In genomic region chr10:132130286-132131265, GRCh38 we compare ENCODE assay signal across 20 cellular contexts. TPM values are rescaled to one million over a fixed set of nuclear protein-coding genes. Genes with fewer than 3 reads are reported as not detected.
A peak's percentile ranks its signal among the peaks of the same experiment; 100 is the strongest.
DNase-seq lines count a peak whose midpoint lies in the region; ATAC-seq, FAIRE-seq and TF ChIP-seq lines count a peak whose summit lies in the region.
"Had no signal": no experiment of that assay in that cellular context is flagged by ENCODE, and none has a peak within 500 bp of the region (broad histone marks: within the 10 kb centered on the region; RNA-seq: fewer than 3 reads in every experiment).

No MANE protein-coding gene starts in this region.

- TF ChIP-seq EP300 in HepG2 (IDR thresholded peaks at IDR 0.05; ENCODE audit: low read depth in 2 of 2, low read length in 2 of 2) (no peak), HepG2 (CRISPR knock-in tag; IDR thresholded peaks at IDR 0.05; ENCODE audit: borderline replicate concordance) (no peak)

- CTCF ChIA-PET in HepG2 (lab: Yijun Ruan, JAX; ENCODE audit: low intra/inter-chr PET ratio, low total read pairs) = no interaction called here

- 40% methylated on average over 16 of the region's 24 CpGs for WGBS in HepG2 (ENCODE audit: low lambda C conversion rate)

- FAIRE-seq in HepG2 (lab: Jason Lieb, UNC) (no peak), GM19239 (lab: Jason Lieb, UNC) (no peak)
- FAIRE-seq: GM12892 had no signal

- H3K9me3 ChIP-seq in RWPE2 (ENCODE audit: severe bottlenecking) (no peaks in the 10 kb centered on the region), HepG2 (ENCODE audit: low read length) (no peaks in the 10 kb centered on the region)
- H3K9me3 ChIP-seq: Peyer's patch had no signal

- TF ChIP-seq CTCF in RWPE2 (IDR thresholded peaks at IDR 0.05; ENCODE audit: poor library complexity, severe bottlenecking) (no peak), HepG2 (CRISPR knock-in tag; IDR thresholded peaks at IDR 0.05) (no peak)

- H3K4me2 ChIP-seq in HepG2 (ENCODE audit: low read depth, low read length) = no peak overlapping the region

- no peak for TF ChIP-seq POLR2A in HepG2 (IDR thresholded peaks at IDR 0.05; ENCODE audit: insufficient read depth in 1 of 2, low read depth in 2 of 2, low read length in 2 of 2)

- in situ Hi-C loops in HepG2 (cut with HindIII; ENCODE audit: extremely low pct_ligation_motif_present, low pct_unique_long_range_greater_than_20kb) = no loop called here

- H3K27me3 ChIP-seq in RWPE2 (ENCODE audit: insufficient read depth, poor library complexity, severe bottlenecking) (no peaks in the 10 kb centered on the region), HepG2 (ENCODE audit: control insufficient read depth in 1 of 2, insufficient read depth in 2 of 2, low read length in 2 of 2) (peaks cover 7 to 50% of the 10 kb centered on the region in 2 experiments; a peak in 4 of 5 replicates)
- H3K27me3 ChIP-seq: Peyer's patch had no signal

- TF ChIP-seq RAD21 in HepG2 (CRISPR knock-in tag; IDR thresholded peaks at IDR 0.05) = no peak

- H4K20me1 ChIP-seq in HepG2 (ENCODE audit: insufficient read depth, low read length) = no peaks in the 10 kb centered on the region

- no peak overlapping the region for H2AFZ ChIP-seq in HepG2 (ENCODE audit: low read length)

- no TSS peak for BruUV-seq in HepG2 (replicated peaks; lab: Mats Ljungman, UMichigan)

- peak; percentile 4 for DNase-seq in COLO668 (lab: John Stamatoyannopoulos, UW; ENCODE audit: unreplicated experiment)
- DNase-seq in RWPE2 (ENCODE audit: low spot score) = peak; percentile 34
- DNase-seq in HepG2 (ENCODE audit: low spot score) = no peak
- DNase-seq in posterior cingulate gyrus = peak in 6 of 10 donors; percentile 3 to 66 (median 28)
- DNase-seq in GM19239 (ENCODE audit: insufficient read length, low spot score) = no peak
- no peak for DNase-seq in GDM1 (lab: John Stamatoyannopoulos, UW)
- DNase-seq in activated CD4-positive, alpha-beta T cell treated with anti-CD3 and anti-CD28 coated beads for 1 hour = no peak
- DNase-seq: CD4-positive, alpha-beta T cell; DMS153; NCI-H1105 treated with DMSO at 0.1 percent for 48 hours; NCI-H2081; NCI-H2171; NCI-H345; NCI-H524; NCI-H774; NK-92 treated with Interleukin-12 subunit alpha and Interleukin-12 subunit beta, amount 100 ng/mL, for 24 hours; Peyer's patch had no signal

- no peak overlapping the region for H3K27ac ChIP-seq in RWPE2 (ENCODE audit: poor library complexity, severe bottlenecking)
- H3K27ac ChIP-seq in HepG2 (ENCODE audit: extremely low read length, insufficient read depth, low read length) = no peak overlapping the region
- H3K27ac ChIP-seq: Peyer's patch had no signal

- POLR2A ChIA-PET in HepG2 (lab: Yijun Ruan, JAX) = no interaction called here

- ATAC-seq in RWPE2 (ENCODE audit: low read depth) = no peak
- no peak for ATAC-seq in HepG2

- H3K79me2 ChIP-seq in HepG2 (ENCODE audit: insufficient read depth, low read length) = no peaks in the 10 kb centered on the region

- H3K36me3 ChIP-seq in RWPE2 (ENCODE audit: low read depth) = no peaks in the 10 kb centered on the region
- no peaks in the 10 kb centered on the region for H3K36me3 ChIP-seq in HepG2 (replicated peaks in 1 of 2; ENCODE audit: control insufficient read depth in 1 of 2, insufficient read depth in 2 of 2, low read length in 2 of 2)
- H3K36me3 ChIP-seq: Peyer's patch had no signal

- H3K4me1 ChIP-seq in RWPE2 (ENCODE audit: insufficient read depth, poor library complexity, severe bottlenecking) (no peaks in the 10 kb centered on the region), HepG2 (ENCODE audit: insufficient read depth, low read length) (no peaks in the 10 kb centered on the region)
- H3K4me1 ChIP-seq: Peyer's patch had no signal

- intact Hi-C loops in HepG2 (cut with micrococcal nuclease; ENCODE audit: unreplicated experiment) = no loop called here
- intact Hi-C loops in posterior cingulate gyrus (cut with DNase I) = no loop called here

- H3K4me3 ChIP-seq in RWPE2 (ENCODE audit: severe bottlenecking) (no peak overlapping the region), HepG2 (replicated peaks in 1 of 3; ENCODE audit: insufficient read depth in 1 of 3, low read depth in 2 of 3, low read length in 3 of 3) (no peak overlapping the region)
- H3K4me3 ChIP-seq: Peyer's patch had no signal

- H3K9ac ChIP-seq in HepG2 (ENCODE audit: insufficient read depth, low read depth, low read length) = no peak overlapping the region

TF ChIP-seq in HepG2, 621 proteins besides CTCF, POLR2A, EP300 and RAD21:
- TF ChIP-seq NRL (CRISPR knock-in tag; IDR thresholded peaks at IDR 0.05; ENCODE audit: borderline replicate concordance) (no peak), CREB1 (IDR thresholded peaks at IDR 0.05) (peak; percentile 60), CREB1 (CRISPR knock-in tag; IDR thresholded peaks at IDR 0.05) (no peak)

RNA-seq across cellular contexts. Expression of gene DPYSL4, which starts 56.2 kb away (rescaled TPM):
- total RNA-seq in HepG2 (2016; rRNA removed; fragmentation: Illumina TruSeq; extraction: Trizol) = 0.38 and 0.84 TPM in 2 replicates
- total RNA-seq in HepG2 (2016; cell fraction: cytosol; rRNA removed; fragmentation: Illumina TruSeq; extraction: Trizol; ENCODE audit: low read depth) = 0.30 and 0.53 TPM in 2 replicates
- total RNA-seq in HepG2 (2016; cell fraction: insoluble cytoplasmic fraction; rRNA removed; fragmentation: Illumina TruSeq; extraction: Trizol) = 0.28 and 0.67 TPM in 2 replicates
- total RNA-seq in HepG2 (2016; cell fraction: membrane; rRNA removed; fragmentation: Illumina TruSeq; extraction: Trizol) = 0.65 and 0.72 TPM in 2 replicates
- 0.25 and 0.85 TPM in 2 replicates for total RNA-seq in HepG2 (2016; cell fraction: nucleus; rRNA removed; fragmentation: Illumina TruSeq; extraction: Trizol)
- 1.2 and 2.1 TPM in 2 replicates for polyA plus RNA-seq in HepG2 (2011; rRNA removed)
- polyA plus RNA-seq in HepG2 (2011; cell fraction: cytosol; rRNA removed) = 0.87 and 0.98 TPM in 2 replicates
- 6.5 and 9.7 TPM in 2 replicates for polyA plus RNA-seq in HepG2 (2011; cell fraction: nucleus; rRNA removed)
- polyA plus RNA-seq in HepG2 (2012) = 0.76 and 1.7 TPM in 2 replicates
- 0.43 and 0.57 TPM in 2 replicates for polyA plus RNA-seq in HepG2 (2016; cell fraction: cytosol; fragmentation: Illumina TruSeq; extraction: Trizol; ENCODE audit: low read depth)
- 0.42 and 0.70 TPM in 2 replicates for polyA plus RNA-seq in HepG2 (2016; cell fraction: insoluble cytoplasmic fraction; fragmentation: Illumina TruSeq; extraction: Trizol; ENCODE audit: low read depth)
- 0.53 and 0.62 TPM in 2 replicates for polyA plus RNA-seq in HepG2 (2016; cell fraction: membrane; fragmentation: Illumina TruSeq; extraction: Trizol; ENCODE audit: low read depth)
- polyA plus RNA-seq in HepG2 (2016; cell fraction: nucleus; fragmentation: Illumina TruSeq; extraction: Trizol; ENCODE audit: insufficient read depth, low read depth) = 1.1 and 1.7 TPM in 2 replicates
- polyA minus RNA-seq in HepG2 (2011; rRNA and poly(A)+ RNA removed; ENCODE audit: low replicate concordance) = 0.07 and 2.3 TPM in 2 replicates
- 1.1 and 1.6 TPM in 2 replicates for polyA minus RNA-seq in HepG2 (2011; cell fraction: cytosol; rRNA and poly(A)+ RNA removed)
- polyA minus RNA-seq in HepG2 (2011; cell fraction: nucleus; rRNA and poly(A)+ RNA removed) = 1.2 TPM in 2 replicates
- total RNA-seq: OCI-LY7 had no signal
- polyA plus RNA-seq: IgD-negative memory B cell had no signal

Comparison
In these comparisons a context has a peak if more than half of its experiments do, and no peak if none do; other contexts are left out.
1. DNase-seq: peak in COLO668 (single experiment), RWPE2 (single experiment) and posterior cingulate gyrus (6 of 10); none in HepG2 (single experiment), GM19239 (single experiment), GDM1 (single experiment) and activated CD4-positive, alpha-beta T cell treated with anti-CD3 and anti-CD28 coated beads for 1 hour (single experiment).